ENCODE assay signal across 1 cellular context in genomic region chr10:75755528-75755927, GRCh38.
TF ChIP-seq lines count a peak whose summit lies in the region.

No MANE protein-coding gene starts in this region.

TF ChIP-seq in HepG2, 621 proteins besides CTCF, POLR2A, EP300 and RAD21 (continued from another document and continues in another):
- TF ChIP-seq ZSCAN9 (CRISPR knock-in tag; IDR thresholded peaks at IDR 0.05; ENCODE audit: borderline replicate concordance), result peak; percentile 49; the same call in 1 of the 2 replicates
- TF ChIP-seq POGK (CRISPR knock-in tag; conservative IDR thresholded peaks at IDR 0.05), result peak; percentile 90
- TF ChIP-seq CREBL2 (CRISPR knock-in tag; IDR thresholded peaks at IDR 0.05; ENCODE audit: borderline replicate concordance), result no peak
- peak; percentile 79 for TF ChIP-seq NR2F6 (IDR thresholded peaks at IDR 0.05)
- TF ChIP-seq NR2F6 (CRISPR knock-in tag; IDR thresholded peaks at IDR 0.05), result peak; percentile 81
- TF ChIP-seq ZMYM3 (CRISPR knock-in tag; IDR thresholded peaks at IDR 0.05), result peak; percentile 95
- TF ChIP-seq HNF1A (IDR thresholded peaks at IDR 0.05; ENCODE audit: low read depth), result peak; percentile 67
- peak; percentile 77 for TF ChIP-seq HNF1A (CRISPR knock-in tag; IDR thresholded peaks at IDR 0.05; ENCODE audit: borderline replicate concordance)
- no peak for TF ChIP-seq EEA1 (CRISPR knock-in tag; IDR thresholded peaks at IDR 0.05; ENCODE audit: borderline replicate concordance)
- TF ChIP-seq ETV5 (CRISPR knock-in tag; IDR thresholded peaks at IDR 0.05; ENCODE audit: borderline replicate concordance), result peak; percentile 45; the same call in 1 of the 2 replicates
- peak; percentile 27; the same call in 1 of the 2 replicates for TF ChIP-seq ZHX1 (CRISPR knock-in tag; IDR thresholded peaks at IDR 0.05; ENCODE audit: low read depth)
- no peak for TF ChIP-seq STAT5B (CRISPR knock-in tag; IDR thresholded peaks at IDR 0.05)
- TF ChIP-seq SAP130 (CRISPR knock-in tag; IDR thresholded peaks at IDR 0.05; ENCODE audit: low read depth), result peak; percentile 59
- TF ChIP-seq ZFAT (CRISPR knock-in tag; conservative IDR thresholded peaks at IDR 0.05), result no peak
- TF ChIP-seq ZNF430 (CRISPR knock-in tag; IDR thresholded peaks at IDR 0.05), result peak; percentile 65; the same call in 1 of the 2 replicates
- no peak for TF ChIP-seq NR3C1 (CRISPR knock-in tag; IDR thresholded peaks at IDR 0.05)
- TF ChIP-seq ZSCAN25 (CRISPR knock-in tag; IDR thresholded peaks at IDR 0.05), result peak; percentile 35; the same call in 1 of the 2 replicates
- TF ChIP-seq RXRA (CRISPR knock-in tag; IDR thresholded peaks at IDR 0.05), result peak; percentile 84; the same call in 1 of the 2 replicates
- TF ChIP-seq AHDC1 (CRISPR knock-in tag; IDR thresholded peaks at IDR 0.05; ENCODE audit: borderline replicate concordance), result peak; percentile 83
- TF ChIP-seq ZBTB38 (CRISPR knock-in tag; IDR thresholded peaks at IDR 0.05), result peak; percentile 69
- peak; percentile 84 for TF ChIP-seq KDM2A (CRISPR knock-in tag; IDR thresholded peaks at IDR 0.05; ENCODE audit: borderline replicate concordance, low read depth)
- peak; percentile 77; the same call in 1 of the 2 replicates for TF ChIP-seq EHMT2 (IDR thresholded peaks at IDR 0.05; ENCODE audit: borderline replicate concordance, low read depth, low read length)
- TF ChIP-seq NR2C2 (CRISPR knock-in tag; IDR thresholded peaks at IDR 0.05; ENCODE audit: borderline replicate concordance), result peak; percentile 61
- peak; percentile 61; the same call in 1 of the 2 replicates for TF ChIP-seq MIER3 (CRISPR knock-in tag; IDR thresholded peaks at IDR 0.05; ENCODE audit: borderline replicate concordance)
- TF ChIP-seq ZNF639 (CRISPR knock-in tag; conservative IDR thresholded peaks at IDR 0.05), result no peak
- 0 out of 2 replicates have a peak, but pooled peaks have one; percentile 65 for TF ChIP-seq BRD4 (CRISPR knock-in tag; IDR thresholded peaks at IDR 0.05)
- no peak for TF ChIP-seq PREB (CRISPR knock-in tag; IDR thresholded peaks at IDR 0.05)
- TF ChIP-seq SP5 (CRISPR knock-in tag; IDR thresholded peaks at IDR 0.05; ENCODE audit: borderline replicate concordance, low read depth), result peak; percentile 35; the same call in 1 of the 2 replicates
- TF ChIP-seq MIXL1 (CRISPR knock-in tag; IDR thresholded peaks at IDR 0.05), result 0 out of 2 replicates have a peak, but pooled peaks have one; percentile 52
- peak; percentile 74; the same call in 1 of the 2 replicates for TF ChIP-seq NR2F2 (IDR thresholded peaks at IDR 0.05; ENCODE audit: borderline replicate concordance, low read depth)
- TF ChIP-seq FOXA1 (IDR thresholded peaks at IDR 0.05), result no peak
- TF ChIP-seq FOXA1 (CRISPR knock-in tag; IDR thresholded peaks at IDR 0.05), result peak; percentile 91
- TF ChIP-seq HMGXB4 (CRISPR knock-in tag; IDR thresholded peaks at IDR 0.05; ENCODE audit: borderline replicate concordance in 1 of 2, low read depth in 1 of 2), result 0 out of 4 replicates have a peak, but pooled peaks of 1 of the 2 experiments have one; percentile 20
